Comparison of ENCODE assay signal across 7 cellular contexts in the genomic region with DNA sequence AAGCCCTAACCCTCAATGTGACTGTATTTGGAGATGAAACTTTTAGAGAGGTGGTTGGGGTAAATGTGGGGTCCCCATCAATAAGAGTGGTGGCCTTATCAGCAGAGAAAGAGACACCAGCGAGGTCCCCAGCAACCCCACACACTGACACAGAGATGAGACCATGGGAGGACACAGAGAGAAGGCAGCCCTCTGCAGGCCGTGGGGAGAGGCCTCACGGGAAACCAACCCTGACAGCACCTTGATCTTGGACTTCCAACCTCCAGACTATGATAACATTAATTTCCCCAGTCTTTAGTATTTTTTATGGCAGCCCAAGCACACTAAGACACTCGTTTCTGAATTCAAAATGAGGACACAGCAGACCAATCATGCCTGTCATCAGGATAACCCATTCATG. TPM values are rescaled to one million over a fixed set of nuclear protein-coding genes. Genes with fewer than 3 reads are reported as not detected.
A peak's percentile ranks its signal among the peaks of the same experiment; 100 is the strongest.
DNase-seq lines count a peak whose midpoint lies in the region; ATAC-seq, FAIRE-seq and TF ChIP-seq lines count a peak whose summit lies in the region.
"Not testable (repeated sequence)": the region's sequence is repeated elsewhere in the genome, so short reads cannot be mapped to it uniquely, and the experiment has no call there.

No MANE protein-coding gene starts in this region.

- TF ChIP-seq RAD21 in K562 (CRISPR knock-in tag; conservative IDR thresholded peaks at IDR 0.05 in 1 of 2, IDR thresholded peaks at IDR 0.05 in 1 of 2); HepG2 (CRISPR knock-in tag; IDR thresholded peaks at IDR 0.05); neural cell (conservative IDR thresholded peaks at IDR 0.05): not testable (repeated sequence)

- H3K4me1 ChIP-seq in K562 (replicated peaks in 1 of 2; ENCODE audit: control insufficient read depth in 2 of 2, insufficient read depth in 2 of 2, low read length in 2 of 2); HepG2 (ENCODE audit: insufficient read depth, low read length): not testable (repeated sequence)

- H4K20me1 ChIP-seq in K562 (replicated peaks; ENCODE audit: control insufficient read depth, insufficient read depth, low read length); HepG2 (ENCODE audit: insufficient read depth, low read length); neural cell (ENCODE audit: insufficient read depth): not testable (repeated sequence)

- H3K9ac ChIP-seq in K562 (ENCODE audit: insufficient read depth in 1 of 2, low read depth in 2 of 2, low read length in 2 of 2); HepG2 (ENCODE audit: insufficient read depth, low read depth, low read length): not testable (repeated sequence)
- peak overlapping the region; percentile 41 for H3K9ac ChIP-seq in neural cell (ENCODE audit: low read length)

- H3K9me1 ChIP-seq in K562 (ENCODE audit: control insufficient read depth, insufficient read depth, low read length): not testable (repeated sequence)

- not testable (repeated sequence) for H3F3A ChIP-seq in neural cell (ENCODE audit: insufficient read depth, low read length, poor library complexity, severe bottlenecking)

- CTCF ChIA-PET in K562 (lab: Yijun Ruan, JAX; ENCODE audit: low intra/inter-chr PET ratio); HepG2 (lab: Yijun Ruan, JAX; ENCODE audit: low intra/inter-chr PET ratio, low total read pairs): not testable (repeated sequence)

- not testable (repeated sequence) for TF ChIP-seq CTCF in K562 (IDR thresholded peaks at IDR 0.05 in 2 of 3, conservative IDR thresholded peaks at IDR 0.05 in 1 of 3; ENCODE audit: insufficient read depth in 2 of 3, low read depth in 1 of 3, low read length in 3 of 3); bronchial epithelial cell (IDR thresholded peaks at IDR 0.05; ENCODE audit: insufficient read depth, low read length, severe bottlenecking)
- peak; percentile 33; the same call in 1 of the 2 replicates for TF ChIP-seq CTCF in HepG2 (CRISPR knock-in tag; IDR thresholded peaks at IDR 0.05)
- peak; percentile 52 for TF ChIP-seq CTCF in neural cell (IDR thresholded peaks at IDR 0.05; ENCODE audit: poor library complexity, severe bottlenecking)

- not testable (repeated sequence) for H3K27ac ChIP-seq in K562 (ENCODE audit: extremely low read depth, low read depth, low read length); HepG2 (ENCODE audit: extremely low read length, insufficient read depth, low read length)
- H3K27ac ChIP-seq in neural cell (ENCODE audit: low read length): peak overlapping the region; percentile 79

- TF ChIP-seq POLR2A in K562 (conservative IDR thresholded peaks at IDR 0.05); HepG2 (IDR thresholded peaks at IDR 0.05; ENCODE audit: insufficient read depth in 1 of 2, low read depth in 2 of 2, low read length in 2 of 2): not testable (repeated sequence)

- BruUV-seq in K562 (replicated peaks; lab: Mats Ljungman, UMichigan); HepG2 (replicated peaks; lab: Mats Ljungman, UMichigan): not testable (repeated sequence)

- DNase-seq in G401 (ENCODE audit: low spot score) (peak; percentile 21), retina (peak; percentile 14)
- DNase-seq in K562 (ENCODE audit: extremely low read depth in 1 of 4, low spot score in 3 of 4); bronchial epithelial cell (ENCODE audit: low read depth); HepG2 (ENCODE audit: low spot score): not testable (repeated sequence)

- not testable (repeated sequence) for H3K9me3 ChIP-seq in K562 (replicated peaks; ENCODE audit: control insufficient read depth, insufficient read depth, low read depth, low read length); HepG2 (ENCODE audit: low read length); neural cell (ENCODE audit: low read length)

- intact Hi-C loops in K562 (cut with micrococcal nuclease); HepG2 (cut with micrococcal nuclease; ENCODE audit: unreplicated experiment): not testable (repeated sequence)

- not testable (repeated sequence) for H3K4me2 ChIP-seq in K562 (ENCODE audit: insufficient read depth, low read length); HepG2 (ENCODE audit: low read depth, low read length); neural cell (ENCODE audit: low read length)

- not testable (repeated sequence) for TF ChIP-seq EP300 in K562 (IDR thresholded peaks at IDR 0.05; ENCODE audit: low read length); HepG2 (IDR thresholded peaks at IDR 0.05; ENCODE audit: low read depth in 2 of 2, low read length in 2 of 2); HepG2 (CRISPR knock-in tag; IDR thresholded peaks at IDR 0.05; ENCODE audit: borderline replicate concordance); neural cell (conservative IDR thresholded peaks at IDR 0.05; ENCODE audit: poor library complexity, severe bottlenecking)

- ATAC-seq in SK-N-SH treated with all-trans-retinoic acid at 6 μM for 48 hours (peak; percentile 51), K562 (peak; percentile 71), HepG2 (peak; percentile 79)

- 0% methylated on average over 3 of the region's 4 CpGs for WGBS in K562 (ENCODE audit: insufficient coverage, low coverage, missing lambda C conversion rate)
- 29% methylated on average over 1 of the region's 4 CpGs for WGBS in HepG2 (ENCODE audit: low lambda C conversion rate)

- FAIRE-seq in K562 (lab: Jason Lieb, UNC); HepG2 (lab: Jason Lieb, UNC): not testable (repeated sequence)
- FAIRE-seq in bronchial epithelial cell (lab: Jason Lieb, UNC): peak; percentile 43

- H3K79me2 ChIP-seq in K562 (ENCODE audit: control insufficient read depth, insufficient read depth, low read length); HepG2 (ENCODE audit: insufficient read depth, low read length); neural cell (replicated peaks; ENCODE audit: insufficient read depth, low read length): not testable (repeated sequence)

- H3K9me2 ChIP-seq in neural cell (ENCODE audit: insufficient read depth, low read length): not testable (repeated sequence)

- not testable (repeated sequence) for H3K36me3 ChIP-seq in K562 (ENCODE audit: control insufficient read depth, insufficient read depth, low read length); bronchial epithelial cell (ENCODE audit: control insufficient read depth, insufficient read depth, low read length); HepG2 (replicated peaks in 1 of 2; ENCODE audit: control insufficient read depth in 1 of 2, insufficient read depth in 2 of 2, low read length in 2 of 2); neural cell (ENCODE audit: insufficient read depth, low read length)

- POLR2A ChIA-PET in K562 (lab: Yijun Ruan, JAX); HepG2 (lab: Yijun Ruan, JAX): not testable (repeated sequence)

- not testable (repeated sequence) for H3K27me3 ChIP-seq in K562 (ENCODE audit: control insufficient read depth in 2 of 2, insufficient read depth in 2 of 2, low read length in 2 of 2); bronchial epithelial cell (ENCODE audit: control insufficient read depth, insufficient read depth, low read length); HepG2 (ENCODE audit: control insufficient read depth in 1 of 2, insufficient read depth in 2 of 2, low read length in 2 of 2); neural cell (ENCODE audit: insufficient read depth, low read depth, low read length)

- not testable (repeated sequence) for H3K4me3 ChIP-seq in K562; bronchial epithelial cell (ENCODE audit: low read depth, low read length); HepG2 (replicated peaks in 1 of 3; ENCODE audit: insufficient read depth in 1 of 3, low read depth in 2 of 3, low read length in 3 of 3)
- peak overlapping the region; percentile 43 for H3K4me3 ChIP-seq in neural cell (ENCODE audit: low read length)

- H2AFZ ChIP-seq in K562 (ENCODE audit: low read depth, low read length); HepG2 (ENCODE audit: low read length); neural cell (ENCODE audit: low read depth, low read length): not testable (repeated sequence)

- in situ Hi-C loops in G401 (cut with HindIII; ENCODE audit: low sequenced_read_pairs); K562 (cut with MboI); HepG2 (cut with HindIII; ENCODE audit: extremely low pct_ligation_motif_present, low pct_unique_long_range_greater_than_20kb): not testable (repeated sequence)

RNA-seq across cellular contexts. Expression of a gene that starts 34.2 kb away (rescaled TPM):
- 35.1 and 73.1 TPM in 2 replicates for total RNA-seq in G401 (2014; rRNA removed; shearing (Covaris generic))
- 4.1 and 8.3 TPM in 2 replicates for total RNA-seq in K562 (2011; cell fraction: chromatin; rRNA removed; ENCODE audit: low replicate concordance)
- 11.3 and 12.5 TPM in 2 replicates for total RNA-seq in K562 (2011; cell fraction: nucleolus; rRNA removed)
- 10.7 and 14.9 TPM in 2 replicates for total RNA-seq in K562 (2011; cell fraction: nucleoplasm; rRNA removed)
- total RNA-seq in K562 (2014; rRNA removed) (15.2 and 20.7 TPM in 2 replicates), K562 (2014; rRNA removed; fragmentation: Illumina TruSeq; extraction: Trizol) (4.0 and 4.7 TPM in 2 replicates), K562 (2015; rRNA removed; fragmentation: Illumina TruSeq; extraction: Trizol) (11.8 and 13.3 TPM in 2 replicates), K562 (2021) (17.8 and 18.5 TPM in 2 replicates), bronchial epithelial cell (1.6 and 2.6 TPM in 2 replicates), HepG2 (2016; rRNA removed; fragmentation: Illumina TruSeq; extraction: Trizol) (142 and 203 TPM in 2 replicates)
- polyA plus RNA-seq in K562 (2011; rRNA removed) (7.1 and 16.0 TPM in 2 replicates), K562 (2014; fragmentation: Illumina TruSeq; extraction: Trizol) (12.8 and 17.0 TPM in 2 replicates), K562 (2014; fragmentation: Nextera tagmentation; extraction: Ambion mirVana) (under 1 TPM; 0.55 to 0.63 TPM), K562 (2014; rRNA removed) (10.9 and 14.4 TPM in 2 replicates), HepG2 (2011; rRNA removed) (32.9 and 36.8 TPM in 2 replicates), neural cell (550 and 643 TPM in 2 replicates)
- polyA plus RNA-seq in K562 (2011; cell fraction: cytosol; rRNA removed): 33.4 and 58.2 TPM in 2 replicates
- polyA plus RNA-seq in K562 (2011; cell fraction: nucleus; rRNA removed): 12.9 and 16.7 TPM in 2 replicates
- polyA plus RNA-seq in K562 (2012): 19.5 and 22.0 TPM in 2 replicates
- polyA minus RNA-seq in K562 (2011; rRNA and poly(A)+ RNA removed): 4.0 and 5.8 TPM in 2 replicates
- 11.0 and 19.7 TPM in 2 replicates for polyA minus RNA-seq in K562 (2011; cell fraction: cytosol; rRNA and poly(A)+ RNA removed)
- polyA minus RNA-seq in K562 (2011; cell fraction: nucleus; rRNA and poly(A)+ RNA removed): 2.6 and 8.4 TPM in 2 replicates
- 120 and 162 TPM in 2 replicates for total RNA-seq in HepG2 (2016; cell fraction: cytosol; rRNA removed; fragmentation: Illumina TruSeq; extraction: Trizol; ENCODE audit: low read depth)
- 117 and 216 TPM in 2 replicates for total RNA-seq in HepG2 (2016; cell fraction: insoluble cytoplasmic fraction; rRNA removed; fragmentation: Illumina TruSeq; extraction: Trizol)
- total RNA-seq in HepG2 (2016; cell fraction: membrane; rRNA removed; fragmentation: Illumina TruSeq; extraction: Trizol): 244 and 302 TPM in 2 replicates
- total RNA-seq in HepG2 (2016; cell fraction: nucleus; rRNA removed; fragmentation: Illumina TruSeq; extraction: Trizol): 121 and 139 TPM in 2 replicates
- polyA plus RNA-seq in HepG2 (2011; cell fraction: cytosol; rRNA removed): 39.7 and 73.9 TPM in 2 replicates
- 47.4 and 51.5 TPM in 2 replicates for polyA plus RNA-seq in HepG2 (2011; cell fraction: nucleus; rRNA removed)
- polyA plus RNA-seq in HepG2 (2012): 44.9 and 47.0 TPM in 2 replicates
- polyA plus RNA-seq in HepG2 (2016; cell fraction: cytosol; fragmentation: Illumina TruSeq; extraction: Trizol; ENCODE audit: low read depth): 173 and 241 TPM in 2 replicates
- 167 and 202 TPM in 2 replicates for polyA plus RNA-seq in HepG2 (2016; cell fraction: insoluble cytoplasmic fraction; fragmentation: Illumina TruSeq; extraction: Trizol; ENCODE audit: low read depth)
- polyA plus RNA-seq in HepG2 (2016; cell fraction: membrane; fragmentation: Illumina TruSeq; extraction: Trizol; ENCODE audit: low read depth): 293 and 346 TPM in 2 replicates
- polyA plus RNA-seq in HepG2 (2016; cell fraction: nucleus; fragmentation: Illumina TruSeq; extraction: Trizol; ENCODE audit: insufficient read depth, low read depth): 253 and 256 TPM in 2 replicates
- 0.58 and 74.0 TPM in 2 replicates for polyA minus RNA-seq in HepG2 (2011; rRNA and poly(A)+ RNA removed; ENCODE audit: low replicate concordance)
- polyA minus RNA-seq in HepG2 (2011; cell fraction: cytosol; rRNA and poly(A)+ RNA removed): 30.3 and 36.1 TPM in 2 replicates
- polyA minus RNA-seq in HepG2 (2011; cell fraction: nucleus; rRNA and poly(A)+ RNA removed): 14.4 and 15.7 TPM in 2 replicates
- polyA minus RNA-seq in neural cell: 447 and 489 TPM in 2 replicates
